ENCODE assay signal across 8 cellular contexts in genomic region chr22:31496735-31497146, GRCh38. TPM values are rescaled to one million over a fixed set of nuclear protein-coding genes. Genes with fewer than 3 reads are reported as not detected.
DNase-seq lines count a peak whose midpoint lies in the region; ATAC-seq, FAIRE-seq and TF ChIP-seq lines count a peak whose summit lies in the region.

No MANE protein-coding gene starts in this region.

- H3K36me3 ChIP-seq in pancreas: no peaks in the 10 kb centered on the region

- no peaks in the 10 kb centered on the region for H3K4me1 ChIP-seq in foreskin keratinocyte
- peaks cover 0 to 5% (median 0%) of the 10 kb centered on the region in 3 donors for H3K4me1 ChIP-seq in pancreas

- H3K4me3 ChIP-seq in AG09309 (ENCODE audit: control insufficient read depth, low read depth, low read length): peak overlapping the region; percentile 95
- H3K4me3 ChIP-seq in LNCaP clone FGC (ENCODE audit: low read depth, low read length): peak overlapping the region; percentile 74
- H3K4me3 ChIP-seq in pancreas: peak overlapping the region; percentile 48 to 94 (median 72)

- peak; percentile 25 for ATAC-seq in GM21447 (IDR thresholded peaks at IDR 0.05; ENCODE audit: unreplicated experiment)
- ATAC-seq in foreskin keratinocyte: peak; percentile 44
- ATAC-seq in pancreas: peak; percentile 14 to 46 (median 38)

- intact Hi-C loops in pancreas (cut with DNase I): no loop called here

- no peaks in the 10 kb centered on the region for H3K9me3 ChIP-seq in pancreas

- H3K27ac ChIP-seq in foreskin keratinocyte (peak overlapping the region; percentile 60), pancreas (peak overlapping the region; percentile 44 to 71 (median 64))

- no peak for FAIRE-seq in pancreas (lab: Jason Lieb, UNC)

- TF ChIP-seq CTCF in AG09309 (IDR thresholded peaks at IDR 0.05; ENCODE audit: control insufficient read depth, insufficient read depth, low read depth, low read length, missing control alignments) (no peak), LNCaP clone FGC (IDR thresholded peaks at IDR 0.05; ENCODE audit: control insufficient read depth, extremely low read depth, insufficient read depth) (no peak), foreskin keratinocyte (conservative IDR thresholded peaks at IDR 0.05) (no peak), pancreas (IDR thresholded peaks at IDR 0.05) (no peak)

- DNase-seq in AG09309 (ENCODE audit: low read depth) (no peak), LNCaP clone FGC (ENCODE audit: low read depth) (no peak), activated T-helper 1 cell treated with Interleukin-2 at 50 U/mL for 16 hours (ENCODE audit: low read depth) (peak; percentile 25), foreskin keratinocyte (no peak), pancreas (peak in 2 of 6 donors; percentile 32 to 63), DMS79 treated with DMSO at 0.1 percent for 48 hours (lab: John Stamatoyannopoulos, UW) (no peak), HuH-7 (ENCODE audit: low spot score) (no peak)

- WGBS in pancreas, 2 donors: 0 to 1% methylated on average over 29 to 30 of the region's 30 CpGs

- H3K27me3 ChIP-seq in foreskin keratinocyte: no peaks in the 10 kb centered on the region
- no peaks in the 10 kb centered on the region for H3K27me3 ChIP-seq in pancreas

RNA-seq across cellular contexts. Expression of gene SFI1, which starts 0.4 kb away (rescaled TPM):
- total RNA-seq in foreskin keratinocyte (14.1 and 15.5 TPM in 2 replicates), pancreas (10 to 100 TPM; 10.8 to 26.0 (median 13.7) TPM)
- polyA plus RNA-seq in foreskin keratinocyte (8.9 and 11.1 TPM in 2 replicates), pancreas (10 to 100 TPM; 58.9 to 60.3 TPM)

RNA-seq across cellular contexts. Expression of gene EIF4ENIF1, which starts 7.1 kb away (rescaled TPM):
- 12.1 and 16.9 TPM in 2 replicates for total RNA-seq in foreskin keratinocyte
- 6.7 and 7.2 TPM in 2 replicates for polyA plus RNA-seq in foreskin keratinocyte
- 10 to 100 TPM in 4 of 6 donors, 1 to 10 TPM in 2; 8.8 to 15.3 (median 10.7) TPM for total RNA-seq in pancreas
- 1 to 10 TPM; 6.9 to 9.5 TPM for polyA plus RNA-seq in pancreas
